1 cellular context compared by ENCODE assay signal in the genomic region with DNA sequence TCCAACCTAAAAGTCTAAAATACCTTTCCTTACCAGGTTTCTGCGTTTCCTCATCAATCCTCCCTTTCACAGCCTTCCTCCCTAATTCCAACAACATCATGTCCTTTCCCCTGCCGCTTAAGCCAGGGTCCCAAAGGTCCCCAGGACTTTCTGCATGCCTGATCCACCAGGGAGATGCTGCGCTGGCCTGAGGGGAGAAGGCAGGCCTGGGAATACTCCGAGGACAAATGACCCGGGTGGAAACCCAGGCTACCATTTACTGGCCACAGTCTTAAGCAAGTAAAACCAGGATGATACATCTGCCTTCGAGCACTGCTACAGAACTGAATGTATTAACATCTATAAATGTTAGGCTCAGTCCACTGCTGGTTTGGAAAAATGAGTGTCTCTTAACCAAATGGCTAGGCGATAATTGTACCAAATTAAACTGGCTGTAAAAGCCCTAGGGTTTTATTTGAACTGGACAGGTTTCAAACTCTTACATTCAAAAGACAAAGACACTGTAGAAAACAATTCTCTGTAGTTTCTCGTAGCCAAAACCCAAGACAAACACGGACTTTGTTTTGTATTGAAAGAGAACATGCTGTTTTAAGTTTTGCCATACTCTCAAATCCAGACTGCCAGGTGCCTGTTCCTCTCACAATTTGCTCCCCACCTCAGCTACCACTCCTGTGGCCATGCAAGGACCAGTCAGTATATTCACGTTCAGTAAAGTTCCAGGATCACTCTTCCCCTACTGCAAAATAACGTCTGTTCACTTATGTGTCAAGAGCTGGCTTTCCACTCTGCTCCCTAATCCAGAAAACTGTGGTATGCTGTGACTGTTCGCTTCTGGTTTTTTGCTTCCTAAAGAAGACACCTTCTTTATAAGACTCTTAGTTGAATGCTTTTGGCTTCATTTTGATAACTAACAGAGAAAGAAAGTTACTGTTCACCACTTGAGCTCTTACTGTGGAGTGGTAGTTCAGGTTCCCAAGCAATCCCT.
TF ChIP-seq lines count a peak whose summit lies in the region.

No MANE protein-coding gene starts in this region.

TF ChIP-seq in IMR-90, 13 proteins besides CTCF, POLR2A, EP300 and RAD21:
- no peak for TF ChIP-seq FOS (IDR thresholded peaks at IDR 0.05; ENCODE audit: low read depth, low read length)
